ENCODE assay signal across 29 cellular contexts in genomic region chr11:116173506-116173905, GRCh38.
"Had no signal": no experiment of that assay in that cellular context is flagged by ENCODE, and none has a peak within 500 bp of the region (broad histone marks: within the 10 kb centered on the region; RNA-seq: fewer than 3 reads in every experiment).

No MANE protein-coding gene starts in this region.

- H3K27ac Mint-ChIP-seq: activated B cell treated with CpG ODN at 0.5 μM for 24 hours; activated CD8-positive, alpha-beta memory T cell treated with anti-CD3 and anti-CD28 coated beads, Interleukin-2, amount 10 ng/mL, durations not matched to agents 7 days and 5 days; activated CD8-positive, alpha-beta T cell treated with anti-CD3 and anti-CD28 coated beads, Interleukin-2, amount 10 ng/mL, durations not matched to agents 7 days and 5 days; activated naive CD4-positive, alpha-beta T cell treated with anti-CD3 and anti-CD28 coated beads for 36 hours; activated naive CD8-positive, alpha-beta T cell treated with anti-CD3 and anti-CD28 coated beads for 36 hours; activated T-cell treated with anti-CD3 and anti-CD28 coated beads, Interleukin-2, amount 50 U/mL, for 72 hours; stimulated activated memory B cell treated with anti-CD40 and anti-IgM and Interleukin-4, amounts not matched to agents 10 μg/mL and 1 μg/mL and 100 μg/mL, for 72 hours had no signal

- H3K36me3 ChIP-seq: adrenal gland, cardiac muscle cell, right atrium auricular region, stomach, thyroid gland, upper lobe of left lung had no signal

- ATAC-seq: activated CD8-positive, alpha-beta memory T cell treated with anti-CD3 and anti-CD28 coated beads, Interleukin-2, amount 10 ng/mL, durations not matched to agents 7 days and 5 days; activated CD8-positive, alpha-beta T cell treated with anti-CD3 and anti-CD28 coated beads, Interleukin-2, amount 10 ng/mL, durations not matched to agents 7 days and 5 days; activated T-cell treated with anti-CD3 and anti-CD28 coated beads, Interleukin-2, amount 50 U/mL, for 72 hours; body of pancreas; left ventricle myocardium superior; stimulated activated memory B cell treated with anti-CD40 and anti-IgM and Interleukin-4, amounts not matched to agents 10 μg/mL and 1 μg/mL and 100 μg/mL, for 72 hours had no signal

- H3K27me3 Mint-ChIP-seq: activated CD8-positive, alpha-beta memory T cell treated with anti-CD3 and anti-CD28 coated beads, Interleukin-2, amount 10 ng/mL, durations not matched to agents 7 days and 5 days had no signal

- H3K4me1 ChIP-seq: adrenal gland, body of pancreas, stomach, thyroid gland had no signal

- H3K9me3 ChIP-seq: adrenal gland, body of pancreas, right atrium auricular region, stomach, thyroid gland, upper lobe of left lung had no signal

- H3K4me1 Mint-ChIP-seq: activated B cell treated with CpG ODN at 0.5 μM for 24 hours; activated CD8-positive, alpha-beta memory T cell treated with anti-CD3 and anti-CD28 coated beads, Interleukin-2, amount 10 ng/mL, durations not matched to agents 7 days and 5 days; activated naive CD8-positive, alpha-beta T cell treated with anti-CD3 and anti-CD28 coated beads for 36 hours; stimulated activated memory B cell treated with anti-CD40 and anti-IgM and Interleukin-4, amounts not matched to agents 10 μg/mL and 1 μg/mL and 100 μg/mL, for 72 hours had no signal

- H3K4me3 ChIP-seq: adrenal gland, body of pancreas, cardiac muscle cell, hepatocyte, right atrium auricular region, smooth muscle cell, stomach, thyroid gland, upper lobe of left lung had no signal

- H3K27me3 ChIP-seq: adrenal gland, body of pancreas, cardiac muscle cell, right atrium auricular region, thyroid gland, upper lobe of left lung had no signal

- H3K36me3 Mint-ChIP-seq: activated CD8-positive, alpha-beta memory T cell treated with anti-CD3 and anti-CD28 coated beads, Interleukin-2, amount 10 ng/mL, durations not matched to agents 7 days and 5 days; activated naive CD8-positive, alpha-beta T cell treated with anti-CD3 and anti-CD28 coated beads for 36 hours; stimulated activated memory B cell treated with anti-CD40 and anti-IgM and Interleukin-4, amounts not matched to agents 10 μg/mL and 1 μg/mL and 100 μg/mL, for 72 hours had no signal

- DNase-seq: activated B cell treated with CpG ODN at 0.5 μM for 24 hours; activated CD4-positive, alpha-beta T cell treated with anti-CD3 and anti-CD28 coated beads, Interleukin-2, amount 50 U/mL, for 1 hour; activated CD8-positive, alpha-beta memory T cell treated with anti-CD3 and anti-CD28 coated beads, Interleukin-2, amount 10 ng/mL, durations not matched to agents 7 days and 5 days; activated CD8-positive, alpha-beta T cell treated with anti-CD3 and anti-CD28 coated beads, Interleukin-2, amount 10 ng/mL, durations not matched to agents 7 days and 5 days; activated effector memory CD4-positive, alpha-beta T cell treated with anti-CD3 and anti-CD28 coated beads, Interleukin-2, amount 50 U/mL, for 16 hours; activated naive CD4-positive, alpha-beta T cell treated with anti-CD3 and anti-CD28 coated beads for 36 hours; activated naive CD8-positive, alpha-beta T cell treated with anti-CD3 and anti-CD28 coated beads for 36 hours; activated T-cell treated with anti-CD3 and anti-CD28 coated beads, Interleukin-2, amount 50 U/mL, for 72 hours; aorta; body of pancreas; cortex of kidney; left ventricle myocardium superior; mammary epithelial cell; nucleus accumbens; stimulated activated CD4-positive, alpha-beta T cell treated with anti-CD3 and anti-CD28 coated beads, Interleukin-1b, Interleukin-23, amount 100 ng/mL, for 48 hours; stimulated activated CD4-positive, alpha-beta T cell treated with anti-CD3 and anti-CD28 coated beads, Interleukin-4, amount 100 ng/mL, for 4 hours; stimulated activated CD8-positive, alpha-beta memory T cell treated with anti-CD3 and anti-CD28 coated beads, Interleukin-4, amount 100 ng/mL, for 48 hours; stomach; SW 1271; T-helper 2 cell; thyroid gland had no signal

- H3K4me3 Mint-ChIP-seq: activated B cell treated with CpG ODN at 0.5 μM for 24 hours; activated CD8-positive, alpha-beta memory T cell treated with anti-CD3 and anti-CD28 coated beads, Interleukin-2, amount 10 ng/mL, durations not matched to agents 7 days and 5 days; activated CD8-positive, alpha-beta T cell treated with anti-CD3 and anti-CD28 coated beads, Interleukin-2, amount 10 ng/mL, durations not matched to agents 7 days and 5 days; activated naive CD4-positive, alpha-beta T cell treated with anti-CD3 and anti-CD28 coated beads for 36 hours; activated naive CD8-positive, alpha-beta T cell treated with anti-CD3 and anti-CD28 coated beads for 36 hours; activated T-cell treated with anti-CD3 and anti-CD28 coated beads, Interleukin-2, amount 50 U/mL, for 72 hours; stimulated activated memory B cell treated with anti-CD40 and anti-IgM and Interleukin-4, amounts not matched to agents 10 μg/mL and 1 μg/mL and 100 μg/mL, for 72 hours had no signal

- H3K9me3 Mint-ChIP-seq: activated B cell treated with CpG ODN at 0.5 μM for 24 hours; activated naive CD4-positive, alpha-beta T cell treated with anti-CD3 and anti-CD28 coated beads for 36 hours; activated naive CD8-positive, alpha-beta T cell treated with anti-CD3 and anti-CD28 coated beads for 36 hours; activated T-cell treated with anti-CD3 and anti-CD28 coated beads, Interleukin-2, amount 50 U/mL, for 72 hours; stimulated activated memory B cell treated with anti-CD40 and anti-IgM and Interleukin-4, amounts not matched to agents 10 μg/mL and 1 μg/mL and 100 μg/mL, for 72 hours had no signal

- H3K27ac ChIP-seq: adrenal gland, body of pancreas, cardiac muscle cell, epithelial cell of prostate, hepatocyte, right atrium auricular region, stomach, thyroid gland, upper lobe of left lung had no signal
